1 cellular context compared by ENCODE assay signal in the genomic region with DNA sequence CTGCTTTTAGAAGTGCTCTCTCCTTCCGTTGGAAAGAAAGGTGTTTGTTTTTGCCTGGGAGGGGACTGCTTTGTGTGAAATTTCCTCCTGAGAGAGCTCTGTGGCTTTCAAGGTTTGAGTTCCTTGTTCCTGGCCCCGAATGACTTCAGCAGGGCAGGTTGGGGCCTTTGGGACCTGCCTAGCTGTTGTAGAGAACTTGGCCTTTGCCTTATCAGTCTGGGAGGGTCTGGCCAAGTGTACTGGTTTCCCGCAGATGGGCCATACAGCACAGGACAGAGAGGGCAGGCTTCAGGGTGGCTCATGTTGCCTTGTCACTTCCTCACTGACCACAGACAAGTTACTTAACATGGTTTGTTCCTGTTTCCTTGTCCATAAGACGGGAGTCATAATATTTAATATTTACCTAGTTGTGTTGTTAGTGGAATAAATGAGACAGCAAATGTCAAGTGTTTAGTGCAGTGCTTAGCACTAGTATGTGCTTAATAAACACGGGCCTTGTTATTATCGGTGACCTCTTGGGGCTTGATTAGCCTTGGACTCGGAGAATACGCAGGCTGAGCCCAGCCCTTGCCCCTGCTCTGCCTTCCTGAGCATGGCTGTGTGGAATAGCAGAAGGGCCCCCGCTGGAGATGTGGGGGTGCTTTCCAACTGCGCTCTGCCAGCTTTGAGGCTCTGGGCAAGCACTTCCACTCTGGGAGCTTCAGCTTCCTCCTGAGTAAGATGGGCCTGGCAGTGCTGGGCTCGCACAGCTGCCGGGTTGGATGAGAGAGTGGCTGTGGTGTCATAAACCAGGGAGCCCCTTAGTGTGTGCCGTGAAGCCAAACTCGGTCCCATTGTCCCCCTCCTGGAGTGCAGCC.
TF ChIP-seq lines count a peak whose summit lies in the region.

No MANE protein-coding gene starts in this region.

TF ChIP-seq in K562, 482 proteins besides CTCF, POLR2A, EP300 and RAD21 (continued from another document and continues in another):
- TF ChIP-seq, protein P1, sequence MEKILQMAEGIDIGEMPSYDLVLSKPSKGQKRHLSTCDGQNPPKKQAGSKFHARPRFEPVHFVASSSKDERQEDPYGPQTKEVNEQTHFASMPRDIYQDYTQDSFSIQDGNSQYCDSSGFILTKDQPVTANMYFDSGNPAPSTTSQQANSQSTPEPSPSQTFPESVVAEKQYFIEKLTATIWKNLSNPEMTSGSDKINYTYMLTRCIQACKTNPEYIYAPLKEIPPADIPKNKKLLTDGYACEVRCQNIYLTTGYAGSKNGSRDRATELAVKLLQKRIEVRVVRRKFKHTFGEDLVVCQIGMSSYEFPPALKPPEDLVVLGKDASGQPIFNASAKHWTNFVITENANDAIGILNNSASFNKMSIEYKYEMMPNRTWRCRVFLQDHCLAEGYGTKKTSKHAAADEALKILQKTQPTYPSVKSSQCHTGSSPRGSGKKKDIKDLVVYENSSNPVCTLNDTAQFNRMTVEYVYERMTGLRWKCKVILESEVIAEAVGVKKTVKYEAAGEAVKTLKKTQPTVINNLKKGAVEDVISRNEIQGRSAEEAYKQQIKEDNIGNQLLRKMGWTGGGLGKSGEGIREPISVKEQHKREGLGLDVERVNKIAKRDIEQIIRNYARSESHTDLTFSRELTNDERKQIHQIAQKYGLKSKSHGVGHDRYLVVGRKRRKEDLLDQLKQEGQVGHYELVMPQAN (IDR thresholded peaks at IDR 0.05; ENCODE audit: borderline replicate concordance), result no peak
- TF ChIP-seq TRIM28 (IDR thresholded peaks at IDR 0.05), result no peak
- TF ChIP-seq BHLHE40 (IDR thresholded peaks at IDR 0.05; ENCODE audit: low read length), result peak; percentile 44; the same call in 1 of the 2 replicates
- TF ChIP-seq TAF15 (IDR thresholded peaks at IDR 0.05; ENCODE audit: low read depth, low read length), result no peak
- no peak for TF ChIP-seq SREBF2 (CRISPR knock-in tag; IDR thresholded peaks at IDR 0.05)
- TF ChIP-seq NFXL1 (CRISPR knock-in tag; IDR thresholded peaks at IDR 0.05), result no peak
- no peak for TF ChIP-seq LCOR (CRISPR knock-in tag; IDR thresholded peaks at IDR 0.05)
- no peak for TF ChIP-seq NR2F6 (CRISPR knock-in tag; IDR thresholded peaks at IDR 0.05)
- TF ChIP-seq WHSC1 (IDR thresholded peaks at IDR 0.05; ENCODE audit: low read length), result no peak
- TF ChIP-seq, protein P2, sequence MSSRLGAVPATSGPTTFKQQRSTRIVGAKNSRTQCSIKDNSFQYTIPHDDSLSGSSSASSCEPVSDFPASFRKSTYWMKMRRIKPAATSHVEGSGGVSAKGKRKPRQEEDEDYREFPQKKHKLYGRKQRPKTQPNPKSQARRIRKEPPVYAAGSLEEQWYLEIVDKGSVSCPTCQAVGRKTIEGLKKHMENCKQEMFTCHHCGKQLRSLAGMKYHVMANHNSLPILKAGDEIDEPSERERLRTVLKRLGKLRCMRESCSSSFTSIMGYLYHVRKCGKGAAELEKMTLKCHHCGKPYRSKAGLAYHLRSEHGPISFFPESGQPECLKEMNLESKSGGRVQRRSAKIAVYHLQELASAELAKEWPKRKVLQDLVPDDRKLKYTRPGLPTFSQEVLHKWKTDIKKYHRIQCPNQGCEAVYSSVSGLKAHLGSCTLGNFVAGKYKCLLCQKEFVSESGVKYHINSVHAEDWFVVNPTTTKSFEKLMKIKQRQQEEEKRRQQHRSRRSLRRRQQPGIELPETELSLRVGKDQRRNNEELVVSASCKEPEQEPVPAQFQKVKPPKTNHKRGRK (tag; IDR thresholded peaks at IDR 0.05), result no peak
- TF ChIP-seq, protein P3, sequence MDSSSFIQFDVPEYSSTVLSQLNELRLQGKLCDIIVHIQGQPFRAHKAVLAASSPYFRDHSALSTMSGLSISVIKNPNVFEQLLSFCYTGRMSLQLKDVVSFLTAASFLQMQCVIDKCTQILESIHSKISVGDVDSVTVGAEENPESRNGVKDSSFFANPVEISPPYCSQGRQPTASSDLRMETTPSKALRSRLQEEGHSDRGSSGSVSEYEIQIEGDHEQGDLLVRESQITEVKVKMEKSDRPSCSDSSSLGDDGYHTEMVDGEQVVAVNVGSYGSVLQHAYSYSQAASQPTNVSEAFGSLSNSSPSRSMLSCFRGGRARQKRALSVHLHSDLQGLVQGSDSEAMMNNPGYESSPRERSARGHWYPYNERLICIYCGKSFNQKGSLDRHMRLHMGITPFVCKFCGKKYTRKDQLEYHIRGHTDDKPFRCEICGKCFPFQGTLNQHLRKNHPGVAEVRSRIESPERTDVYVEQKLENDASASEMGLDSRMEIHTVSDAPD (CRISPR knock-in tag; IDR thresholded peaks at IDR 0.05), result no peak
- TF ChIP-seq ZKSCAN3 (CRISPR knock-in tag; IDR thresholded peaks at IDR 0.05), result no peak
- TF ChIP-seq TCFL5 (CRISPR knock-in tag; conservative IDR thresholded peaks at IDR 0.05), result no peak
- TF ChIP-seq, protein P4, sequence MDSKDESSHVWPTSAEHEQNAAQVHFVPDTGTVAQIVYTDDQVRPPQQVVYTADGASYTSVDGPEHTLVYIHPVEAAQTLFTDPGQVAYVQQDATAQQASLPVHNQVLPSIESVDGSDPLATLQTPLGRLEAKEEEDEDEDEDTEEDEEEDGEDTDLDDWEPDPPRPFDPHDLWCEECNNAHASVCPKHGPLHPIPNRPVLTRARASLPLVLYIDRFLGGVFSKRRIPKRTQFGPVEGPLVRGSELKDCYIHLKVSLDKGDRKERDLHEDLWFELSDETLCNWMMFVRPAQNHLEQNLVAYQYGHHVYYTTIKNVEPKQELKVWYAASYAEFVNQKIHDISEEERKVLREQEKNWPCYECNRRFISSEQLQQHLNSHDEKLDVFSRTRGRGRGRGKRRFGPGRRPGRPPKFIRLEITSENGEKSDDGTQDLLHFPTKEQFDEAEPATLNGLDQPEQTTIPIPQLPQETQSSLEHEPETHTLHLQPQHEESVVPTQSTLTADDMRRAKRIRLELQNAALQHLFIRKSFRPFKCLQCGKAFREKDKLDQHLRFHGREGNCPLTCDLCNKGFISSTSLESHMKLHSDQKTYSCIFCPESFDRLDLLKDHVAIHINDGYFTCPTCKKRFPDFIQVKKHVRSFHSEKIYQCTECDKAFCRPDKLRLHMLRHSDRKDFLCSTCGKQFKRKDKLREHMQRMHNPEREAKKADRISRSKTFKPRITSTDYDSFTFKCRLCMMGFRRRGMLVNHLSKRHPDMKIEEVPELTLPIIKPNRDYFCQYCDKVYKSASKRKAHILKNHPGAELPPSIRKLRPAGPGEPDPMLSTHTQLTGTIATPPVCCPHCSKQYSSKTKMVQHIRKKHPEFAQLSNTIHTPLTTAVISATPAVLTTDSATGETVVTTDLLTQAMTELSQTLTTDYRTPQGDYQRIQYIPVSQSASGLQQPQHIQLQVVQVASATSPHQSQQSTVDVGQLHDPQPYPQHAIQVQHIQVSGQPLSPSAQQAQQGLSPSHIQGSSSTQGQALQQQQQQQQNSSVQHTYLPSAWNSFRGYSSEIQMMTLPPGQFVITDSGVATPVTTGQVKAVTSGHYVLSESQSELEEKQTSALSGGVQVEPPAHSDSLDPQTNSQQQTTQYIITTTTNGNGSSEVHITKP (IDR thresholded peaks at IDR 0.05; ENCODE audit: partially characterized antibody), result peak; percentile 80
- no peak for TF ChIP-seq DDX20 (tag; IDR thresholded peaks at IDR 0.05; ENCODE audit: low read depth)
- no peak for TF ChIP-seq ZFP36 (IDR thresholded peaks at IDR 0.05; ENCODE audit: low read depth, low read length, partially characterized antibody)
- TF ChIP-seq, protein P5, sequence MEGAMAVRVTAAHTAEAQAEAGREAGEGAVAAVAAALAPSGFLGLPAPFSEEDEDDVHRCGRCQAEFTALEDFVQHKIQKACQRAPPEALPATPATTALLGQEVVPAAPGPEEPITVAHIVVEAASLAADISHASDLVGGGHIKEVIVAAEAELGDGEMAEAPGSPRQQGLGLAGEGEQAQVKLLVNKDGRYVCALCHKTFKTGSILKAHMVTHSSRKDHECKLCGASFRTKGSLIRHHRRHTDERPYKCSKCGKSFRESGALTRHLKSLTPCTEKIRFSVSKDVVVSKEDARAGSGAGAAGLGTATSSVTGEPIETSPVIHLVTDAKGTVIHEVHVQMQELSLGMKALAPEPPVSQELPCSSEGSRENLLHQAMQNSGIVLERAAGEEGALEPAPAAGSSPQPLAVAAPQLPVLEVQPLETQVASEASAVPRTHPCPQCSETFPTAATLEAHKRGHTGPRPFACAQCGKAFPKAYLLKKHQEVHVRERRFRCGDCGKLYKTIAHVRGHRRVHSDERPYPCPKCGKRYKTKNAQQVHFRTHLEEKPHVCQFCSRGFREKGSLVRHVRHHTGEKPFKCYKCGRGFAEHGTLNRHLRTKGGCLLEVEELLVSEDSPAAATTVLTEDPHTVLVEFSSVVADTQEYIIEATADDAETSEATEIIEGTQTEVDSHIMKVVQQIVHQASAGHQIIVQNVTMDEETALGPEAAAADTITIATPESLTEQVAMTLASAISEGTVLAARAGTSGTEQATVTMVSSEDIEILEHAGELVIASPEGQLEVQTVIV (CRISPR knock-in tag; IDR thresholded peaks at IDR 0.05; ENCODE audit: borderline replicate concordance), result no peak
- no peak for TF ChIP-seq ZNF507 (tag; conservative IDR thresholded peaks at IDR 0.05)
- TF ChIP-seq CHD1 (IDR thresholded peaks at IDR 0.05; ENCODE audit: low read length), result no peak
- TF ChIP-seq, protein P6, sequence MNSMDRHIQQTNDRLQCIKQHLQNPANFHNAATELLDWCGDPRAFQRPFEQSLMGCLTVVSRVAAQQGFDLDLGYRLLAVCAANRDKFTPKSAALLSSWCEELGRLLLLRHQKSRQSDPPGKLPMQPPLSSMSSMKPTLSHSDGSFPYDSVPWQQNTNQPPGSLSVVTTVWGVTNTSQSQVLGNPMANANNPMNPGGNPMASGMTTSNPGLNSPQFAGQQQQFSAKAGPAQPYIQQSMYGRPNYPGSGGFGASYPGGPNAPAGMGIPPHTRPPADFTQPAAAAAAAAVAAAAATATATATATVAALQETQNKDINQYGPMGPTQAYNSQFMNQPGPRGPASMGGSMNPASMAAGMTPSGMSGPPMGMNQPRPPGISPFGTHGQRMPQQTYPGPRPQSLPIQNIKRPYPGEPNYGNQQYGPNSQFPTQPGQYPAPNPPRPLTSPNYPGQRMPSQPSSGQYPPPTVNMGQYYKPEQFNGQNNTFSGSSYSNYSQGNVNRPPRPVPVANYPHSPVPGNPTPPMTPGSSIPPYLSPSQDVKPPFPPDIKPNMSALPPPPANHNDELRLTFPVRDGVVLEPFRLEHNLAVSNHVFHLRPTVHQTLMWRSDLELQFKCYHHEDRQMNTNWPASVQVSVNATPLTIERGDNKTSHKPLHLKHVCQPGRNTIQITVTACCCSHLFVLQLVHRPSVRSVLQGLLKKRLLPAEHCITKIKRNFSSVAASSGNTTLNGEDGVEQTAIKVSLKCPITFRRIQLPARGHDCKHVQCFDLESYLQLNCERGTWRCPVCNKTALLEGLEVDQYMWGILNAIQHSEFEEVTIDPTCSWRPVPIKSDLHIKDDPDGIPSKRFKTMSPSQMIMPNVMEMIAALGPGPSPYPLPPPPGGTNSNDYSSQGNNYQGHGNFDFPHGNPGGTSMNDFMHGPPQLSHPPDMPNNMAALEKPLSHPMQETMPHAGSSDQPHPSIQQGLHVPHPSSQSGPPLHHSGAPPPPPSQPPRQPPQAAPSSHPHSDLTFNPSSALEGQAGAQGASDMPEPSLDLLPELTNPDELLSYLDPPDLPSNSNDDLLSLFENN (IDR thresholded peaks at IDR 0.05; ENCODE audit: low read depth in 2 of 2, low read length in 2 of 2), result no peak
- no peak for TF ChIP-seq PPARD (CRISPR knock-in tag; IDR thresholded peaks at IDR 0.05)
- TF ChIP-seq NCOA6 (IDR thresholded peaks at IDR 0.05), result no peak
- 0 out of 2 replicates have a peak, but pooled peaks have one; percentile 15 for TF ChIP-seq C11orf30 (IDR thresholded peaks at IDR 0.05; ENCODE audit: low read depth)
- TF ChIP-seq ZNF3 (CRISPR knock-in tag; IDR thresholded peaks at IDR 0.05), result no peak
- no peak for TF ChIP-seq ZNF146 (CRISPR knock-in tag; IDR thresholded peaks at IDR 0.05; ENCODE audit: unreplicated experiment)
- no peak for TF ChIP-seq TEAD2 (tag; IDR thresholded peaks at IDR 0.05)
- TF ChIP-seq ZNF282 (CRISPR knock-in tag; IDR thresholded peaks at IDR 0.05), result no peak
- TF ChIP-seq PCBP2 (IDR thresholded peaks at IDR 0.05; ENCODE audit: low read depth, low read length, poor library complexity, severe bottlenecking), result no peak
- TF ChIP-seq MAFF (IDR thresholded peaks at IDR 0.05; ENCODE audit: low read length), result peak; percentile 26; the same call in 1 of the 2 replicates
- TF ChIP-seq, protein P7, sequence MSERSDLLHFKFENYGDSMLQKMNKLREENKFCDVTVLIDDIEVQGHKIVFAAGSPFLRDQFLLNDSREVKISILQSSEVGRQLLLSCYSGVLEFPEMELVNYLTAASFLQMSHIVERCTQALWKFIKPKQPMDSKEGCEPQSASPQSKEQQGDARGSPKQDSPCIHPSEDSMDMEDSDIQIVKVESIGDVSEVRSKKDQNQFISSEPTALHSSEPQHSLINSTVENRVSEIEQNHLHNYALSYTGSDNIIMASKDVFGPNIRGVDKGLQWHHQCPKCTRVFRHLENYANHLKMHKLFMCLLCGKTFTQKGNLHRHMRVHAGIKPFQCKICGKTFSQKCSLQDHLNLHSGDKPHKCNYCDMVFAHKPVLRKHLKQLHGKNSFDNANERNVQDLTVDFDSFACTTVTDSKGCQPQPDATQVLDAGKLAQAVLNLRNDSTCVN (CRISPR knock-in tag; IDR thresholded peaks at IDR 0.05), result no peak
- TF ChIP-seq U2AF1 (optimal IDR thresholded peaks at IDR 0.05; ENCODE audit: low read depth, low read length), result no peak
- no peak for TF ChIP-seq CEBPB (tag; IDR thresholded peaks at IDR 0.05)
- TF ChIP-seq, protein P8, sequence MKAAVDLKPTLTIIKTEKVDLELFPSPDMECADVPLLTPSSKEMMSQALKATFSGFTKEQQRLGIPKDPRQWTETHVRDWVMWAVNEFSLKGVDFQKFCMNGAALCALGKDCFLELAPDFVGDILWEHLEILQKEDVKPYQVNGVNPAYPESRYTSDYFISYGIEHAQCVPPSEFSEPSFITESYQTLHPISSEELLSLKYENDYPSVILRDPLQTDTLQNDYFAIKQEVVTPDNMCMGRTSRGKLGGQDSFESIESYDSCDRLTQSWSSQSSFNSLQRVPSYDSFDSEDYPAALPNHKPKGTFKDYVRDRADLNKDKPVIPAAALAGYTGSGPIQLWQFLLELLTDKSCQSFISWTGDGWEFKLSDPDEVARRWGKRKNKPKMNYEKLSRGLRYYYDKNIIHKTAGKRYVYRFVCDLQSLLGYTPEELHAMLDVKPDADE (conservative IDR thresholded peaks at IDR 0.05; ENCODE audit: control insufficient read depth, low read depth, low read length), result no peak
- no peak for TF ChIP-seq ZNF696 (CRISPR knock-in tag; conservative IDR thresholded peaks at IDR 0.05)
- TF ChIP-seq, protein P9, sequence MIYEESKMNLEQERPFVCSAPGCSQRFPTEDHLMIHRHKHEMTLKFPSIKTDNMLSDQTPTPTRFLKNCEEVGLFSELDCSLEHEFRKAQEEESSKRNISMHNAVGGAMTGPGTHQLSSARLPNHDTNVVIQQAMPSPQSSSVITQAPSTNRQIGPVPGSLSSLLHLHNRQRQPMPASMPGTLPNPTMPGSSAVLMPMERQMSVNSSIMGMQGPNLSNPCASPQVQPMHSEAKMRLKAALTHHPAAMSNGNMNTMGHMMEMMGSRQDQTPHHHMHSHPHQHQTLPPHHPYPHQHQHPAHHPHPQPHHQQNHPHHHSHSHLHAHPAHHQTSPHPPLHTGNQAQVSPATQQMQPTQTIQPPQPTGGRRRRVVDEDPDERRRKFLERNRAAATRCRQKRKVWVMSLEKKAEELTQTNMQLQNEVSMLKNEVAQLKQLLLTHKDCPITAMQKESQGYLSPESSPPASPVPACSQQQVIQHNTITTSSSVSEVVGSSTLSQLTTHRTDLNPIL (CRISPR knock-in tag; IDR thresholded peaks at IDR 0.05), result no peak
- TF ChIP-seq ZKSCAN8 (CRISPR knock-in tag; IDR thresholded peaks at IDR 0.05), result no peak; the same call in 1 of the 2 replicates
- TF ChIP-seq, protein P10, sequence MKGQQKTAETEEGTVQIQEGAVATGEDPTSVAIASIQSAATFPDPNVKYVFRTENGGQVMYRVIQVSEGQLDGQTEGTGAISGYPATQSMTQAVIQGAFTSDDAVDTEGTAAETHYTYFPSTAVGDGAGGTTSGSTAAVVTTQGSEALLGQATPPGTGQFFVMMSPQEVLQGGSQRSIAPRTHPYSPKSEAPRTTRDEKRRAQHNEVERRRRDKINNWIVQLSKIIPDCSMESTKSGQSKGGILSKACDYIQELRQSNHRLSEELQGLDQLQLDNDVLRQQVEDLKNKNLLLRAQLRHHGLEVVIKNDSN (CRISPR knock-in tag; IDR thresholded peaks at IDR 0.05), result no peak
